ENCODE assay signal across 17 cellular contexts in genomic region chr1:108502624-108503023, GRCh38. TPM values are rescaled to one million over a fixed set of nuclear protein-coding genes. Genes with fewer than 3 reads are reported as not detected.
DNase-seq lines count a peak whose midpoint lies in the region; FAIRE-seq and TF ChIP-seq lines count a peak whose summit lies in the region.
"Had no signal": no experiment of that assay in that cellular context is flagged by ENCODE, and none has a peak within 500 bp of the region (broad histone marks: within the 10 kb centered on the region; RNA-seq: fewer than 3 reads in every experiment).

No MANE protein-coding gene starts in this region.

- H3K4me1 ChIP-seq in adipocyte (ENCODE audit: control insufficient read depth, insufficient read depth, low read length) (peaks cover 14% of the 10 kb centered on the region), left ventricle myocardium inferior (no peaks in the 10 kb centered on the region)
- H3K4me1 ChIP-seq: transverse colon had no signal

- intact Hi-C loops in left ventricle myocardium inferior (cut with micrococcal nuclease), result no loop called here

- peak overlapping the region; percentile 21 for H3K4me3 ChIP-seq in adipocyte (ENCODE audit: low read length)
- H3K4me3 ChIP-seq in left ventricle myocardium inferior, result no peak overlapping the region
- H3K4me3 ChIP-seq: sigmoid colon, transverse colon had no signal

- H3K27me3 ChIP-seq in adipocyte (replicated peaks; ENCODE audit: control insufficient read depth, insufficient read depth, low read length) (no peaks in the 10 kb centered on the region), left ventricle myocardium inferior (ENCODE audit: low read depth) (no peaks in the 10 kb centered on the region)
- H3K27me3 ChIP-seq: sigmoid colon had no signal

- no peaks in the 10 kb centered on the region for H3K36me3 ChIP-seq in adipocyte (ENCODE audit: control insufficient read depth, insufficient read depth, low read length, severe bottlenecking)
- H3K36me3 ChIP-seq in left ventricle myocardium inferior, result no peaks in the 10 kb centered on the region
- H3K36me3 ChIP-seq: neutrophil, sigmoid colon, transverse colon had no signal

- H3K9me3 ChIP-seq in adipocyte (ENCODE audit: control insufficient read depth, low read length) (no peaks in the 10 kb centered on the region), left ventricle myocardium inferior (replicated peaks) (no peaks in the 10 kb centered on the region)
- H3K9me3 ChIP-seq: neutrophil, sigmoid colon, transverse colon had no signal

- H3K27ac ChIP-seq in left ventricle myocardium inferior (replicated peaks), result no peak overlapping the region
- H3K27ac ChIP-seq: neutrophil, sigmoid colon, transverse colon had no signal

- no peak for FAIRE-seq in GM12892 (lab: Jason Lieb, UNC)
- FAIRE-seq: D721Med had no signal

- no peak for TF ChIP-seq CTCF in left ventricle myocardium inferior (IDR thresholded peaks at IDR 0.05; ENCODE audit: borderline replicate concordance)

- no peak for TF ChIP-seq POLR2A in erythroblast (IDR thresholded peaks at IDR 0.05; ENCODE audit: low read length)
- TF ChIP-seq POLR2A in GM12892 (IDR thresholded peaks at IDR 0.05; ENCODE audit: low read depth, low read length), result no peak

- peak overlapping the region; percentile 54 for H3K9ac ChIP-seq in adipocyte (ENCODE audit: low read length)

- DNase-seq in AG08395 (ENCODE audit: low spot score) (peak; percentile 31), HS-27A (ENCODE audit: low read depth) (peak; percentile 87), adipocyte (ENCODE audit: low read depth) (peak; percentile 15), glomerular visceral epithelial cell (ENCODE audit: extremely low spot score) (peak; percentile 39), erythroblast (lab: John Stamatoyannopoulos, UW) (no peak), left ventricle myocardium inferior (no peak), GM12892 (ENCODE audit: insufficient read length) (no peak)
- DNase-seq in activated CD8-positive, alpha-beta memory T cell treated with anti-CD3 and anti-CD28 coated beads for 24 hours, result no peak
- DNase-seq: activated gamma-delta T cell treated with Interleukin-2 at 50 U/mL for 16 hours; effector CD4-positive, alpha-beta T cell; NCI-H1417; NCI-H345; sigmoid colon; stimulated activated CD4-positive, alpha-beta T cell treated with anti-CD3 and anti-CD28 coated beads, Interleukin-4, amount 100 ng/mL, for 24 hours; transverse colon had no signal

RNA-seq across cellular contexts. Expression of gene NBPF6, which starts 52.5 kb away (rescaled TPM):
- not detected for total RNA-seq in left ventricle myocardium inferior
- polyA plus RNA-seq in GM12892 (2012; ENCODE audit: missing spikeins), result not detected
- total RNA-seq: sigmoid colon had no signal

RNA-seq across cellular contexts. Expression of gene EEIG2, which starts 57.3 kb away (rescaled TPM):
- 7.5 TPM for total RNA-seq in left ventricle myocardium inferior
- polyA plus RNA-seq in GM12892 (2012; ENCODE audit: missing spikeins), result 7.6 TPM

Comparison
In these comparisons a context has a peak if more than half of its experiments do, and no peak if none do; other contexts are left out.
1. DNase-seq: peak in AG08395 (single experiment), HS-27A (single experiment), adipocyte (single experiment) and glomerular visceral epithelial cell (single experiment); none in erythroblast (0 of 2), left ventricle myocardium inferior (single experiment), GM12892 (single experiment) and activated CD8-positive, alpha-beta memory T cell treated with anti-CD3 and anti-CD28 coated beads for 24 hours (single experiment).